Comparison of ENCODE assay signal across 1 cellular context in genomic region chr15:84716036-84716732, GRCh38.
TF ChIP-seq lines count a peak whose summit lies in the region.

TSS of gene SEC11A (minus strand) at chr15:84716139. CDS start at chr15:84716075, 64 bp downstream.

TF ChIP-seq in HepG2, 621 proteins besides CTCF, POLR2A, EP300 and RAD21 (continued from another document and continues in another):
- TF ChIP-seq, protein P1, sequence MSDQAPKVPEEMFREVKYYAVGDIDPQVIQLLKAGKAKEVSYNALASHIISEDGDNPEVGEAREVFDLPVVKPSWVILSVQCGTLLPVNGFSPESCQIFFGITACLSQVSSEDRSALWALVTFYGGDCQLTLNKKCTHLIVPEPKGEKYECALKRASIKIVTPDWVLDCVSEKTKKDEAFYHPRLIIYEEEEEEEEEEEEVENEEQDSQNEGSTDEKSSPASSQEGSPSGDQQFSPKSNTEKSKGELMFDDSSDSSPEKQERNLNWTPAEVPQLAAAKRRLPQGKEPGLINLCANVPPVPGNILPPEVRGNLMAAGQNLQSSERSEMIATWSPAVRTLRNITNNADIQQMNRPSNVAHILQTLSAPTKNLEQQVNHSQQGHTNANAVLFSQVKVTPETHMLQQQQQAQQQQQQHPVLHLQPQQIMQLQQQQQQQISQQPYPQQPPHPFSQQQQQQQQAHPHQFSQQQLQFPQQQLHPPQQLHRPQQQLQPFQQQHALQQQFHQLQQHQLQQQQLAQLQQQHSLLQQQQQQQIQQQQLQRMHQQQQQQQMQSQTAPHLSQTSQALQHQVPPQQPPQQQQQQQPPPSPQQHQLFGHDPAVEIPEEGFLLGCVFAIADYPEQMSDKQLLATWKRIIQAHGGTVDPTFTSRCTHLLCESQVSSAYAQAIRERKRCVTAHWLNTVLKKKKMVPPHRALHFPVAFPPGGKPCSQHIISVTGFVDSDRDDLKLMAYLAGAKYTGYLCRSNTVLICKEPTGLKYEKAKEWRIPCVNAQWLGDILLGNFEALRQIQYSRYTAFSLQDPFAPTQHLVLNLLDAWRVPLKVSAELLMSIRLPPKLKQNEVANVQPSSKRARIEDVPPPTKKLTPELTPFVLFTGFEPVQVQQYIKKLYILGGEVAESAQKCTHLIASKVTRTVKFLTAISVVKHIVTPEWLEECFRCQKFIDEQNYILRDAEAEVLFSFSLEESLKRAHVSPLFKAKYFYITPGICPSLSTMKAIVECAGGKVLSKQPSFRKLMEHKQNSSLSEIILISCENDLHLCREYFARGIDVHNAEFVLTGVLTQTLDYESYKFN (CRISPR knock-in tag; conservative IDR thresholded peaks at IDR 0.05), result peak; percentile 36
- TF ChIP-seq NR2C2 (CRISPR knock-in tag; IDR thresholded peaks at IDR 0.05; ENCODE audit: borderline replicate concordance), result peak; percentile 99
- TF ChIP-seq ZNF670 (CRISPR knock-in tag; IDR thresholded peaks at IDR 0.05; ENCODE audit: borderline replicate concordance), result peak; percentile 46; the same call in 1 of the 2 replicates
- peak; percentile 46; the same call in 1 of the 2 replicates for TF ChIP-seq MEIS1 (CRISPR knock-in tag; IDR thresholded peaks at IDR 0.05; ENCODE audit: borderline replicate concordance)
- TF ChIP-seq ZNF20 (CRISPR knock-in tag; IDR thresholded peaks at IDR 0.05), result peak; percentile 67; the same call in 1 of the 2 replicates
- peak; percentile 13; the same call in 1 of the 2 replicates for TF ChIP-seq REPIN1 (CRISPR knock-in tag; IDR thresholded peaks at IDR 0.05; ENCODE audit: borderline replicate concordance, low read depth)
- TF ChIP-seq RBM39 (IDR thresholded peaks at IDR 0.05; ENCODE audit: low read depth, low read length, poor library complexity, severe bottlenecking), result peak; percentile 60
- TF ChIP-seq, protein P2, sequence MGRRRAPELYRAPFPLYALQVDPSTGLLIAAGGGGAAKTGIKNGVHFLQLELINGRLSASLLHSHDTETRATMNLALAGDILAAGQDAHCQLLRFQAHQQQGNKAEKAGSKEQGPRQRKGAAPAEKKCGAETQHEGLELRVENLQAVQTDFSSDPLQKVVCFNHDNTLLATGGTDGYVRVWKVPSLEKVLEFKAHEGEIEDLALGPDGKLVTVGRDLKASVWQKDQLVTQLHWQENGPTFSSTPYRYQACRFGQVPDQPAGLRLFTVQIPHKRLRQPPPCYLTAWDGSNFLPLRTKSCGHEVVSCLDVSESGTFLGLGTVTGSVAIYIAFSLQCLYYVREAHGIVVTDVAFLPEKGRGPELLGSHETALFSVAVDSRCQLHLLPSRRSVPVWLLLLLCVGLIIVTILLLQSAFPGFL (CRISPR knock-in tag; IDR thresholded peaks at IDR 0.05), result no peak
- TF ChIP-seq U2AF2 (IDR thresholded peaks at IDR 0.05; ENCODE audit: low read depth, low read length), result no peak
- TF ChIP-seq ZMAT3 (CRISPR knock-in tag; conservative IDR thresholded peaks at IDR 0.05), result peak; percentile 19; the same call in 1 of the 2 replicates
- no peak for TF ChIP-seq ZNF17 (CRISPR knock-in tag; IDR thresholded peaks at IDR 0.05)
- 0 out of 2 replicates have a peak, but pooled peaks have one; percentile 73 for TF ChIP-seq ZNF674 (CRISPR knock-in tag; IDR thresholded peaks at IDR 0.05; ENCODE audit: low read depth)
- peak; percentile 74; the same call in 1 of the 2 replicates for TF ChIP-seq ZNF891 (CRISPR knock-in tag; IDR thresholded peaks at IDR 0.05)
- TF ChIP-seq MIXL1 (CRISPR knock-in tag; IDR thresholded peaks at IDR 0.05), result no peak
- TF ChIP-seq EZH2 (conservative IDR thresholded peaks at IDR 0.05; ENCODE audit: low read depth, low read length), result no peak
- TF ChIP-seq GATAD2A (CRISPR knock-in tag; IDR thresholded peaks at IDR 0.05), result peak; percentile 46
- no peak for TF ChIP-seq JDP2 (CRISPR knock-in tag; IDR thresholded peaks at IDR 0.05; ENCODE audit: borderline replicate concordance)
- TF ChIP-seq SOX6 (IDR thresholded peaks at IDR 0.05), result no peak
- TF ChIP-seq SOX6 (CRISPR knock-in tag; IDR thresholded peaks at IDR 0.05), result peak; percentile 76
- no peak for TF ChIP-seq ZNF343 (CRISPR knock-in tag; IDR thresholded peaks at IDR 0.05)
- TF ChIP-seq PCBP2 (optimal IDR thresholded peaks at IDR 0.05; ENCODE audit: low read depth, low read length, poor library complexity, severe bottlenecking), result no peak
- TF ChIP-seq, protein P3, sequence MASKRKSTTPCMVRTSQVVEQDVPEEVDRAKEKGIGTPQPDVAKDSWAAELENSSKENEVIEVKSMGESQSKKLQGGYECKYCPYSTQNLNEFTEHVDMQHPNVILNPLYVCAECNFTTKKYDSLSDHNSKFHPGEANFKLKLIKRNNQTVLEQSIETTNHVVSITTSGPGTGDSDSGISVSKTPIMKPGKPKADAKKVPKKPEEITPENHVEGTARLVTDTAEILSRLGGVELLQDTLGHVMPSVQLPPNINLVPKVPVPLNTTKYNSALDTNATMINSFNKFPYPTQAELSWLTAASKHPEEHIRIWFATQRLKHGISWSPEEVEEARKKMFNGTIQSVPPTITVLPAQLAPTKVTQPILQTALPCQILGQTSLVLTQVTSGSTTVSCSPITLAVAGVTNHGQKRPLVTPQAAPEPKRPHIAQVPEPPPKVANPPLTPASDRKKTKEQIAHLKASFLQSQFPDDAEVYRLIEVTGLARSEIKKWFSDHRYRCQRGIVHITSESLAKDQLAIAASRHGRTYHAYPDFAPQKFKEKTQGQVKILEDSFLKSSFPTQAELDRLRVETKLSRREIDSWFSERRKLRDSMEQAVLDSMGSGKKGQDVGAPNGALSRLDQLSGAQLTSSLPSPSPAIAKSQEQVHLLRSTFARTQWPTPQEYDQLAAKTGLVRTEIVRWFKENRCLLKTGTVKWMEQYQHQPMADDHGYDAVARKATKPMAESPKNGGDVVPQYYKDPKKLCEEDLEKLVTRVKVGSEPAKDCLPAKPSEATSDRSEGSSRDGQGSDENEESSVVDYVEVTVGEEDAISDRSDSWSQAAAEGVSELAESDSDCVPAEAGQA (IDR thresholded peaks at IDR 0.05; ENCODE audit: low read depth), result no peak
- TF ChIP-seq, protein P3 (CRISPR knock-in tag; IDR thresholded peaks at IDR 0.05; ENCODE audit: borderline replicate concordance), result peak; percentile 72; the same call in 1 of the 2 replicates
- peak; percentile 37 for TF ChIP-seq MED8 (CRISPR knock-in tag; IDR thresholded peaks at IDR 0.05; ENCODE audit: insufficient replicate concordance)
- TF ChIP-seq PHF8 (CRISPR knock-in tag; IDR thresholded peaks at IDR 0.05), result peak; percentile 92
- TF ChIP-seq, protein P4, sequence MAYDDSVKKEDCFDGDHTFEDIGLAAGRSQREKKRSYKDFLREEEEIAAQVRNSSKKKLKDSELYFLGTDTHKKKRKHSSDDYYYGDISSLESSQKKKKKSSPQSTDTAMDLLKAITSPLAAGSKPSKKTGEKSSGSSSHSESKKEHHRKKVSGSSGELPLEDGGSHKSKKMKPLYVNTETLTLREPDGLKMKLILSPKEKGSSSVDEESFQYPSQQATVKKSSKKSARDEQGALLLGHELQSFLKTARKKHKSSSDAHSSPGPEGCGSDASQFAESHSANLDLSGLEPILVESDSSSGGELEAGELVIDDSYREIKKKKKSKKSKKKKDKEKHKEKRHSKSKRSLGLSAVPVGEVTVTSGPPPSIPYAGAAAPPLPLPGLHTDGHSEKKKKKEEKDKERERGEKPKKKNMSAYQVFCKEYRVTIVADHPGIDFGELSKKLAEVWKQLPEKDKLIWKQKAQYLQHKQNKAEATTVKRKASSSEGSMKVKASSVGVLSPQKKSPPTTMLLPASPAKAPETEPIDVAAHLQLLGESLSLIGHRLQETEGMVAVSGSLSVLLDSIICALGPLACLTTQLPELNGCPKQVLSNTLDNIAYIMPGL (CRISPR knock-in tag; IDR thresholded peaks at IDR 0.05; ENCODE audit: borderline replicate concordance in 1 of 2, low read depth in 1 of 2), result peak; percentile 80 to 95
- 0 out of 2 replicates have a peak, but pooled peaks have one; percentile 51 for TF ChIP-seq ZBTB49 (CRISPR knock-in tag; IDR thresholded peaks at IDR 0.05; ENCODE audit: borderline replicate concordance)
- TF ChIP-seq, protein P5, sequence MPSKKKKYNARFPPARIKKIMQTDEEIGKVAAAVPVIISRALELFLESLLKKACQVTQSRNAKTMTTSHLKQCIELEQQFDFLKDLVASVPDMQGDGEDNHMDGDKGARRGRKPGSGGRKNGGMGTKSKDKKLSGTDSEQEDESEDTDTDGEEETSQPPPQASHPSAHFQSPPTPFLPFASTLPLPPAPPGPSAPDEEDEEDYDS (CRISPR knock-in tag; IDR thresholded peaks at IDR 0.05), result peak; percentile 47; the same call in 1 of the 2 replicates
- peak; percentile 36; the same call in 1 of the 2 replicates for TF ChIP-seq ZC3H4 (CRISPR knock-in tag; IDR thresholded peaks at IDR 0.05; ENCODE audit: borderline replicate concordance)
- peak; percentile 25 for TF ChIP-seq SRSF1 (optimal IDR thresholded peaks at IDR 0.05; ENCODE audit: low read depth, low read length)
- TF ChIP-seq, protein P6, sequence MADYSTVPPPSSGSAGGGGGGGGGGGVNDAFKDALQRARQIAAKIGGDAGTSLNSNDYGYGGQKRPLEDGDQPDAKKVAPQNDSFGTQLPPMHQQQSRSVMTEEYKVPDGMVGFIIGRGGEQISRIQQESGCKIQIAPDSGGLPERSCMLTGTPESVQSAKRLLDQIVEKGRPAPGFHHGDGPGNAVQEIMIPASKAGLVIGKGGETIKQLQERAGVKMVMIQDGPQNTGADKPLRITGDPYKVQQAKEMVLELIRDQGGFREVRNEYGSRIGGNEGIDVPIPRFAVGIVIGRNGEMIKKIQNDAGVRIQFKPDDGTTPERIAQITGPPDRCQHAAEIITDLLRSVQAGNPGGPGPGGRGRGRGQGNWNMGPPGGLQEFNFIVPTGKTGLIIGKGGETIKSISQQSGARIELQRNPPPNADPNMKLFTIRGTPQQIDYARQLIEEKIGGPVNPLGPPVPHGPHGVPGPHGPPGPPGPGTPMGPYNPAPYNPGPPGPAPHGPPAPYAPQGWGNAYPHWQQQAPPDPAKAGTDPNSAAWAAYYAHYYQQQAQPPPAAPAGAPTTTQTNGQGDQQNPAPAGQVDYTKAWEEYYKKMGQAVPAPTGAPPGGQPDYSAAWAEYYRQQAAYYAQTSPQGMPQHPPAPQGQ (CRISPR knock-in tag; IDR thresholded peaks at IDR 0.05; ENCODE audit: borderline replicate concordance), result peak; percentile 75; the same call in 1 of the 2 replicates
- peak; percentile 20 for TF ChIP-seq JARID2 (CRISPR knock-in tag; IDR thresholded peaks at IDR 0.05; ENCODE audit: insufficient replicate concordance)
- TF ChIP-seq, protein P7, sequence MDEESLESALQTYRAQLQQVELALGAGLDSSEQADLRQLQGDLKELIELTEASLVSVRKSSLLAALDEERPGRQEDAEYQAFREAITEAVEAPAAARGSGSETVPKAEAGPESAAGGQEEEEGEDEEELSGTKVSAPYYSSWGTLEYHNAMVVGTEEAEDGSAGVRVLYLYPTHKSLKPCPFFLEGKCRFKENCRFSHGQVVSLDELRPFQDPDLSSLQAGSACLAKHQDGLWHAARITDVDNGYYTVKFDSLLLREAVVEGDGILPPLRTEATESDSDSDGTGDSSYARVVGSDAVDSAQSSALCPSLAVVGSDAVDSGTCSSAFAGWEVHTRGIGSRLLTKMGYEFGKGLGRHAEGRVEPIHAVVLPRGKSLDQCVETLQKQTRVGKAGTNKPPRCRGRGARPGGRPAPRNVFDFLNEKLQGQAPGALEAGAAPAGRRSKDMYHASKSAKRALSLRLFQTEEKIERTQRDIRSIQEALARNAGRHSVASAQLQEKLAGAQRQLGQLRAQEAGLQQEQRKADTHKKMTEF (CRISPR knock-in tag; IDR thresholded peaks at IDR 0.05), result peak; percentile 94
- peak; percentile 81 for TF ChIP-seq ZNF33B (CRISPR knock-in tag; IDR thresholded peaks at IDR 0.05)
- TF ChIP-seq ZNF275 (CRISPR knock-in tag; IDR thresholded peaks at IDR 0.05; ENCODE audit: borderline replicate concordance), result no peak; the same call in 1 of the 2 replicates
- TF ChIP-seq TERF1 (CRISPR knock-in tag; IDR thresholded peaks at IDR 0.05), result no peak
- peak; percentile 88 for TF ChIP-seq CBX1 (IDR thresholded peaks at IDR 0.05; ENCODE audit: low read depth)
